ENCODE assay signal across 26 cellular contexts in the genomic region with DNA sequence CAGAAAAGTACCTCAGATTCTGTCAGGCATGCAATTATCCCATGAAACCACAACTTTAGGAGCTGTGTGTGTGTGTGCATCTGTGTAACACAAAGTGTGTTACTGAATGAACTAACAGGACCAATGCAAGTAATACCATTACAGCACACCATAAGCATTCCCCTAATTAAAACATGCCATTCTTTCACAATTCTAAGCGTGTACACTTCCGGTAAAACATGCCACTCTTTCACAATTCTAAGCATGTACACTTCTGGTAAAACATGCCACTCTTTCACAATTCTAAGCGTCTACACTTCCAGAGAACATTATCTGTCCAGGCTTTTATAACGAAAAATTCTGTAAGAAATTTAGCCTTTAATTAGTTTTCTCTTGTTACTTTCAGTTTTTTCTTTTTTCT.
A peak's percentile ranks its signal among the peaks of the same experiment; 100 is the strongest.
DNase-seq lines count a peak whose midpoint lies in the region; ATAC-seq and TF ChIP-seq lines count a peak whose summit lies in the region.
"Had no signal": no experiment of that assay in that cellular context is flagged by ENCODE, and none has a peak within 500 bp of the region (broad histone marks: within the 10 kb centered on the region; RNA-seq: fewer than 3 reads in every experiment).

No MANE protein-coding gene starts in this region.

- no peaks in the 10 kb centered on the region for H3K9me3 ChIP-seq in GM23248 (ENCODE audit: low read depth)
- H3K9me3 ChIP-seq in SK-N-MC (ENCODE audit: low read depth, low read length) = no peaks in the 10 kb centered on the region
- no peaks in the 10 kb centered on the region for H3K9me3 ChIP-seq in right lobe of liver
- H3K9me3 ChIP-seq in heart right ventricle = peaks cover 0 to 15% (median 2%) of the 10 kb centered on the region in 11 donors
- H3K9me3 ChIP-seq: Peyer's patch, SK-N-SH had no signal

- no peak overlapping the region for H3K4me2 ChIP-seq in GM23248 (ENCODE audit: unreplicated experiment)
- H3K4me2 ChIP-seq: BLaER1, GM23338, SK-N-SH had no signal

- H3K4me1 ChIP-seq in GM23248 (ENCODE audit: insufficient read depth) (peaks cover 9% of the 10 kb centered on the region), right lobe of liver (peaks cover 0 to 5% (median 0%) of the 10 kb centered on the region in 4 donors), heart right ventricle (no peaks in the 10 kb centered on the region)
- H3K4me1 ChIP-seq: BLaER1, Peyer's patch had no signal

- no peaks in the 10 kb centered on the region for H3F3A ChIP-seq in GM23248 (ENCODE audit: insufficient read depth)

- in situ Hi-C loops in GM23248 (cut with MboI) = no loop called here

- H3K9ac ChIP-seq in GM23248 (no peak overlapping the region), SK-N-MC (ENCODE audit: insufficient read length) (no peak overlapping the region)
- H3K9ac ChIP-seq: BLaER1, SK-N-SH had no signal

- DNase-seq in GM23248 (peak; percentile 29), MV-4-11 (lab: John Stamatoyannopoulos, UW) (peak; percentile 69), SK-N-MC (ENCODE audit: low read depth, low spot score) (peak; percentile 18), right lobe of liver (no peak), heart right ventricle (no peak), RPMI8226 (no peak), NCI-H2081 (lab: John Stamatoyannopoulos, UW) (no peak)
- DNase-seq: CD4-positive, CD25-positive, alpha-beta regulatory T cell; DMS153; H9; IMR-90; KG1; MM.1S; NCI-H1105; NCI-H1436 treated with DMSO at 0.1 percent for 48 hours; NCI-H187 treated with DMSO at 0.1 percent for 48 hours; NCI-H446; NCI-H524 treated with DMSO at 0.1 percent for 48 hours; NCI-H774; OCI-M1; Peyer's patch; SIG-M5; SK-N-SH; SW 1271 had no signal

- TF ChIP-seq CTCF in right lobe of liver (IDR thresholded peaks at IDR 0.05) (no peak), heart right ventricle (IDR thresholded peaks at IDR 0.05) (no peak)

- 30 to 32% methylated on average over 4 of the region's 4 CpGs for WGBS in GM23248 (ENCODE audit: low coverage in 1 of 2, low lambda C conversion rate in 2 of 2, missing lambda C conversion rate in 2 of 2), 2 experiments
- WGBS in right lobe of liver (ENCODE audit: insufficient coverage, low coverage, low lambda C conversion rate, missing lambda C conversion rate) = 28% methylated on average over 4 of the region's 4 CpGs
- 80 to 83% methylated on average over 4 of the region's 4 CpGs for WGBS in heart right ventricle, 2 donors

- H3K27me3 ChIP-seq in GM23248 (replicated peaks; ENCODE audit: insufficient read depth) = no peaks in the 10 kb centered on the region
- H3K27me3 ChIP-seq in right lobe of liver = no peaks in the 10 kb centered on the region
- H3K27me3 ChIP-seq in heart right ventricle = no peaks in the 10 kb centered on the region
- H3K27me3 ChIP-seq: BLaER1, Peyer's patch had no signal

- H3K36me3 ChIP-seq in GM23248 (ENCODE audit: low read depth) (no peaks in the 10 kb centered on the region), SK-N-MC (ENCODE audit: insufficient read depth, low read length) (no peaks in the 10 kb centered on the region), right lobe of liver (no peaks in the 10 kb centered on the region), heart right ventricle (no peaks in the 10 kb centered on the region)
- H3K36me3 ChIP-seq: BLaER1, Peyer's patch had no signal

- intact Hi-C loops in right lobe of liver (cut with DNase I) (no loop called here), heart right ventricle (cut with DNase I) (no loop called here)

- no peak overlapping the region for H3K27ac ChIP-seq in GM23248
- H3K27ac ChIP-seq in SK-N-MC = no peak overlapping the region
- no peak overlapping the region for H3K27ac ChIP-seq in right lobe of liver
- no peak overlapping the region for H3K27ac ChIP-seq in heart right ventricle
- H3K27ac ChIP-seq: BLaER1, Peyer's patch had no signal

- ATAC-seq in right lobe of liver (peak in 3 of 4 donors; percentile 57 to 68 (median 64)), heart right ventricle (no peak)
- ATAC-seq: GM23338 had no signal

- no peaks in the 10 kb centered on the region for H3K9me2 ChIP-seq in GM23248 (ENCODE audit: insufficient read depth)
- H3K9me2 ChIP-seq: SK-N-SH had no signal

- H4K20me1 ChIP-seq in GM23248 (ENCODE audit: insufficient read depth) = no peaks in the 10 kb centered on the region
- H4K20me1 ChIP-seq: BLaER1 had no signal

- no peak overlapping the region for H2AFZ ChIP-seq in GM23248
- H2AFZ ChIP-seq: GM23338 had no signal

- no peak overlapping the region for H3K4me3 ChIP-seq in GM23248
- no peak overlapping the region for H3K4me3 ChIP-seq in SK-N-MC
- no peak overlapping the region for H3K4me3 ChIP-seq in right lobe of liver
- no peak overlapping the region for H3K4me3 ChIP-seq in heart right ventricle
- H3K4me3 ChIP-seq: BLaER1, GM23338, Peyer's patch had no signal

- H3K79me2 ChIP-seq in GM23248 (ENCODE audit: insufficient read depth) = no peaks in the 10 kb centered on the region

- peak; percentile 9 for TF ChIP-seq POLR2A in right lobe of liver (IDR thresholded peaks at IDR 0.05)

Comparison
In these comparisons a context has a peak if more than half of its experiments do, and no peak if none do; other contexts are left out.
1. DNase-seq: peak in GM23248 (single experiment), MV-4-11 (single experiment) and SK-N-MC (single experiment); none in right lobe of liver (0 of 3), heart right ventricle (0 of 2), RPMI8226 (single experiment) and NCI-H2081 (0 of 2).
2. ATAC-seq: peak in right lobe of liver (3 of 4); none in heart right ventricle (0 of 8).